In the genomic region with DNA sequence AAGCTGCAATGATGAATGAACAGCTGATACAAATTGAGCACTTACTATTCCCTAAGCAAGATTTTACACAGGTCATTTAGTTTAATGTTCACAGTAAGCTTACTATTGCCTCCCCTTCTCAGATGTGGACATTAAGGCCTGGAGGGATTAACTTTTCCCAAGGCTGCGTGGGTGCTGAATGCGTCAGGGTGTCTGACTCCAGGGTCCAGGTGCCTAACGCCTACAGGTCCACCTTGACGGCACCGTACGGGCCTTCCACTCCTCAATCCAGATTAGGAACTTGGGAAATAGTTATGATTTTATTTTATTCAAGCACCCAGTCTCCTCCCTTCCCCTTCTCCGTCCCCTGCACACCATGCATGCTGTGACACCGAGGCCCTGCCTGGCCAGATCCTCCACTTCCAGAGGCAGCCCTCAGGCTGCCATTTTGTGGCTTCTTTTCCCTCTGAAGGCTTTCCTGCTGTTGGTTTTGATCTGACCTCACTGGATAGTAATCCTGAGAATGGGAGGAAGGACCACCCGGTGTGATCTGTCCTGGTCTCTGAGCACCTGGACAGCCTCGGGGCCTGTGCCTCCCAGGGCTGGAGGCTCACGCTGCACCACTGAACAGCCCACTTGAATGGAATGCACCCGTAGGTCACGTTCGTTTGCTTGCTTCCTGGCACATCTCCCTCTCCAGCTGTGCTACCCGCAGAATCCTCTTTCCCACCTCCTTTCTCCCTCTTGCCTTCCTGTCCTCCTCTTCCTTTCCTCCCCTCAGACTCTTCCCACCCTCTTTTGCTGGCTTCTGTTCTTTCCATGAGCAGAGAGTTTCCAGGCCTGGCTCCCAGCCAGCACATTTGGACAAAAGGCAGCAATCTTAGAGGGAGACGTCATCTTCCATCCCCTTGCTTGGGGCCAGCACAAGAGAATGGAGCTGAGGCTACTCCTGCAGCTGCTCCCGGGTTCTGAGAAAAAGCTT, we compare ENCODE assay signal across 8 cellular contexts. TPM values are rescaled to one million over a fixed set of nuclear protein-coding genes. Genes with fewer than 3 reads are reported as not detected.
DNase-seq lines count a peak whose midpoint lies in the region; ATAC-seq, FAIRE-seq and TF ChIP-seq lines count a peak whose summit lies in the region.

No MANE protein-coding gene starts in this region.

- H2BK15ac ChIP-seq in H1 (ENCODE audit: low read length), result peak overlapping the region; percentile 65; the same call in 1 of the 2 replicates

- H3K27me3 ChIP-seq in BJ (ENCODE audit: control insufficient read depth, insufficient read depth, low read length) (no peaks in the 10 kb centered on the region), H1 (replicated peaks in 1 of 4; ENCODE audit: control insufficient read depth in 3 of 4, extremely low read depth in 1 of 4, insufficient read depth in 3 of 4, low read length in 3 of 4) (no peaks in the 10 kb centered on the region), vagina (no peaks in the 10 kb centered on the region), small intestine (ENCODE audit: control insufficient read depth in 2 of 2, insufficient read depth in 2 of 2, low read length in 2 of 2) (no peaks in the 10 kb centered on the region)

- no peaks in the 10 kb centered on the region for H3K79me1 ChIP-seq in H1 (ENCODE audit: low read depth, low read length)

- no peak overlapping the region for H2BK20ac ChIP-seq in H1 (ENCODE audit: low read length)

- CTCF ChIA-PET in BJ (lab: Yijun Ruan, JAX), result interaction anchor here (1.1 to 1.3 kb wide), 3 partner anchors 21 to 108 kb away, joined by 3 to 6 read pairs (median 4); no protein-coding TSS in a partner anchor
- CTCF ChIA-PET in H1 (lab: Charles Lee; ENCODE audit: partially characterized antibody), result interaction anchor here (1.0 to 2.5 kb wide), 8 partner anchors 9 to 113 kb away, joined by 3 to 8 read pairs (median 4); no protein-coding TSS in a partner anchor

- H4K5ac ChIP-seq in H1 (ENCODE audit: insufficient read length, low read depth, low read length), result no peak overlapping the region

- H3K23ac ChIP-seq in H1 (ENCODE audit: insufficient read length), result no peak overlapping the region

- TF ChIP-seq CTCF in BJ (IDR thresholded peaks at IDR 0.05; ENCODE audit: insufficient read depth, low read depth, low read length) (no peak), H1 (IDR thresholded peaks at IDR 0.05; ENCODE audit: control extremely low read depth in 1 of 3, insufficient read depth in 1 of 3, low read depth in 1 of 3, low read length in 3 of 3) (no peak), vagina (IDR thresholded peaks at IDR 0.05) (no peak)

- WGBS in H1 (ENCODE audit: extremely low coverage in 1 of 2, insufficient coverage in 1 of 2, insufficient read length in 1 of 2, insufficient replicate concordance in 2 of 2, low coverage in 1 of 2, low lambda C conversion rate in 2 of 2, missing lambda C conversion rate in 1 of 2), 2 experiments, result 82% methylated on average over 16 of the region's 17 CpGs; no CpG with 5 or more reads in 1 of the 2 experiments
- WGBS in small intestine, 3 donors, result 67 to 78% (median 75%) methylated on average over 17 of the region's 17 CpGs

- H3K27ac ChIP-seq in H1 (ENCODE audit: low read depth, low read length), result peak overlapping the region; percentile 21; the same call in 1 of the 2 replicates
- peak overlapping the region; percentile 80 for H3K27ac ChIP-seq in vagina
- H3K27ac ChIP-seq in small intestine (ENCODE audit: low read depth in 1 of 2, low read length in 1 of 2), result peak overlapping the region in 1 of 2 donors; percentile 78

- H2BK120ac ChIP-seq in H1 (replicated peaks; ENCODE audit: low read depth, low read length), result no peak overlapping the region

- peak overlapping the region; percentile 86 for H2BK12ac ChIP-seq in H1 (ENCODE audit: low read depth, low read length)

- no peak overlapping the region for H3K14ac ChIP-seq in H1 (ENCODE audit: insufficient read length)

- no peak overlapping the region; the same call in 1 of the 2 replicates for H4K8ac ChIP-seq in H1 (ENCODE audit: extremely low read depth, insufficient read depth, low read length)

- no peak for ATAC-seq in HG02623 (IDR thresholded peaks at IDR 0.05; ENCODE audit: unreplicated experiment)
- no peak for ATAC-seq in GM19351 (IDR thresholded peaks at IDR 0.05; ENCODE audit: unreplicated experiment)

- 0 out of 7 replicates have a peak overlapping the region, but pooled peaks of 1 of the 4 experiments have one; percentile 33 for H3K9ac ChIP-seq in H1 (replicated peaks in 1 of 4; ENCODE audit: extremely low read depth in 1 of 4, low read depth in 3 of 4, low read length in 3 of 4)

- H4K20me1 ChIP-seq in H1 (replicated peaks in 1 of 2; ENCODE audit: control insufficient read depth in 1 of 2, insufficient read depth in 2 of 2, low read length in 2 of 2), result peaks cover 0 to 6% of the 10 kb centered on the region in 2 experiments

- peak overlapping the region; percentile 16; the same call in 1 of the 2 replicates for H2AK5ac ChIP-seq in H1 (ENCODE audit: low read depth, low read length)

- intact Hi-C loops in vagina (cut with DNase I), result no loop called here

- H3K4me3 ChIP-seq in BJ (ENCODE audit: low read depth, low read length) (no peak overlapping the region), H1 (ENCODE audit: extremely low read depth in 1 of 4, insufficient read depth in 2 of 4, low read depth in 3 of 4, low read length in 4 of 4) (no peak overlapping the region), vagina (no peak overlapping the region), small intestine (ENCODE audit: low read depth in 1 of 2, low read length in 2 of 2) (no peak overlapping the region)

- H4K91ac ChIP-seq in H1 (replicated peaks; ENCODE audit: insufficient read length, low read length), result peak overlapping the region; percentile 13

- H3K18ac ChIP-seq in H1 (ENCODE audit: extremely low read depth, low read length), result peak overlapping the region; percentile 44

- FAIRE-seq in H1 (lab: Jason Lieb, UNC), result no peak
- FAIRE-seq in small intestine (lab: Jason Lieb, UNC), result no peak

- POLR2A ChIA-PET in BJ (lab: Charles Lee) (interaction anchor here (0.6 kb wide), 1 partner anchor 50 kb away, joined by 8 read pairs; no protein-coding TSS in a partner anchor), H1 (lab: Charles Lee; ENCODE audit: partially characterized antibody) (interaction anchor here (1.1 to 2.4 kb wide), 3 partner anchors 9 to 19 kb away, joined by 3 to 8 read pairs (median 5); no protein-coding TSS in a partner anchor)

- no peaks in the 10 kb centered on the region for H3K36me3 ChIP-seq in BJ (ENCODE audit: control insufficient read depth, insufficient read depth, low read length)
- no peaks in the 10 kb centered on the region for H3K36me3 ChIP-seq in H1 (ENCODE audit: control insufficient read depth in 2 of 4, insufficient read depth in 4 of 4, low read length in 3 of 4)
- no peaks in the 10 kb centered on the region for H3K36me3 ChIP-seq in vagina
- H3K36me3 ChIP-seq in small intestine (ENCODE audit: control insufficient read depth in 2 of 2, insufficient read depth in 2 of 2, low read length in 2 of 2), result no peaks in the 10 kb centered on the region

- H3K9me3 ChIP-seq in H1 (ENCODE audit: insufficient read depth in 2 of 2, low read depth in 1 of 2, low read length in 1 of 2) (no peaks in the 10 kb centered on the region), vagina (no peaks in the 10 kb centered on the region), small intestine (ENCODE audit: control insufficient read depth, low read depth) (no peaks in the 10 kb centered on the region)

- no peak for TF ChIP-seq RAD21 in H1 (IDR thresholded peaks at IDR 0.05 in 1 of 2, conservative IDR thresholded peaks at IDR 0.05 in 1 of 2; ENCODE audit: low read depth in 2 of 2, low read length in 2 of 2)

- H3K4me2 ChIP-seq in H1 (ENCODE audit: insufficient read depth in 1 of 2, low read depth in 2 of 2, low read length in 2 of 2), result no peak overlapping the region; a peak in 1 of 4 replicates

- peaks cover 4% of the 10 kb centered on the region; the same call in 1 of the 2 replicates for H3K23me2 ChIP-seq in H1 (ENCODE audit: low read depth, low read length)

- no peak overlapping the region for H3K56ac ChIP-seq in H1 (replicated peaks; ENCODE audit: insufficient read length, low read depth, low read length)

- peak overlapping the region; percentile 80 for H2BK5ac ChIP-seq in H1 (ENCODE audit: low read depth, low read length)

- no peaks in the 10 kb centered on the region; a peak in 1 of 4 replicates for H3K79me2 ChIP-seq in H1 (ENCODE audit: control insufficient read depth in 1 of 2, insufficient read depth in 2 of 2, low read length in 2 of 2)

- DNase-seq in BJ (ENCODE audit: low read depth) (peak; percentile 97), NCI-H2227 (lab: John Stamatoyannopoulos, UW; ENCODE audit: unreplicated experiment) (peak; percentile 92), H1 (ENCODE audit: low read depth in 1 of 2, low spot score in 2 of 2) (peak; percentile 69 to 85), medulla oblongata (ENCODE audit: extremely low spot score) (peak; percentile 91), vagina (ENCODE audit: extremely low spot score in 2 of 2) (peak in 1 of 2 donors; percentile 97), small intestine (no peak)

- H3K4ac ChIP-seq in H1 (replicated peaks; ENCODE audit: insufficient read length, low read depth, low read length), result no peak overlapping the region

- H3K4me1 ChIP-seq in H1 (replicated peaks in 1 of 4; ENCODE audit: control insufficient read depth in 3 of 4, insufficient read depth in 4 of 4, low read length in 3 of 4) (peaks cover 5 to 14% (median 8%) of the 10 kb centered on the region in 4 experiments), vagina (peaks cover 27% of the 10 kb centered on the region), small intestine (ENCODE audit: control insufficient read depth in 2 of 2, insufficient read depth in 1 of 2, low read depth in 1 of 2, low read length in 1 of 2) (no peaks in the 10 kb centered on the region)

- no peak for TF ChIP-seq EP300 in H1 (IDR thresholded peaks at IDR 0.05; ENCODE audit: borderline replicate concordance in 1 of 2, low read depth in 2 of 2, low read length in 2 of 2)

- TF ChIP-seq POLR2A in H1 (IDR thresholded peaks at IDR 0.05; ENCODE audit: control extremely low read depth in 1 of 2, low read depth in 2 of 2, low read length in 2 of 2) (no peak), vagina (IDR thresholded peaks at IDR 0.05) (no peak)

- no peak overlapping the region for H2AFZ ChIP-seq in H1 (ENCODE audit: low read length)

RNA-seq across cellular contexts. Expression of gene DENND2A, which starts 14.4 kb away (rescaled TPM):
- polyA plus RNA-seq in BJ (2011; rRNA removed) (2.9 and 3.3 TPM in 2 replicates), H1 (2011; rRNA removed) (5.0 and 6.0 TPM in 2 replicates), small intestine (1 to 10 TPM in 2 of 3 donors, not detected in 1; 3.0 to 5.7 TPM)
- polyA minus RNA-seq in BJ (2011; rRNA and poly(A)+ RNA removed), result 3.8 and 4.9 TPM in 2 replicates
- total RNA-seq in H1 (2021; fragmentation: NEBNext Ultra II Directional; extraction: Animal tissue kit (Norgen Biotek cat#: 25700)), result 11.4 and 13.0 TPM in 2 replicates
- polyA plus RNA-seq in H1 (2011; cell fraction: cytosol; rRNA removed), result 5.6 TPM
- polyA plus RNA-seq in H1 (2011; cell fraction: nucleus; rRNA removed), result 8.0 TPM
- 7.1 to 8.8 TPM (median 8.0 TPM) in 4 replicates for polyA plus RNA-seq in H1 (2012, experiment 1 of 2)
- polyA plus RNA-seq in H1 (2012, experiment 2 of 2), result 5.8 TPM
- polyA plus RNA-seq in H1 (2013, experiment 1 of 2), result 6.1 TPM
- 6.6 TPM for polyA plus RNA-seq in H1 (2013, experiment 2 of 2)
- 8.0 and 12.4 TPM in 2 replicates for polyA minus RNA-seq in H1 (2011; rRNA and poly(A)+ RNA removed)
- 4.6 TPM for polyA minus RNA-seq in H1 (2011; cell fraction: cytosol; rRNA and poly(A)+ RNA removed)
- 6.4 TPM for polyA minus RNA-seq in H1 (2011; cell fraction: nucleus; rRNA and poly(A)+ RNA removed)
- 17.4 TPM for total RNA-seq in vagina

RNA-seq across cellular contexts. Expression of gene ADCK2, which starts 46.6 kb away (rescaled TPM):
- polyA plus RNA-seq in BJ (2011; rRNA removed) (13.7 and 15.4 TPM in 2 replicates), H1 (2011; rRNA removed) (6.9 and 9.8 TPM in 2 replicates), small intestine (10 to 100 TPM in 1 of 3 donors, 1 to 10 TPM in 2; 7.6 to 20.1 (median 8.7) TPM)
- polyA minus RNA-seq in BJ (2011; rRNA and poly(A)+ RNA removed), result 7.6 and 11.3 TPM in 2 replicates
- 10.3 and 11.7 TPM in 2 replicates for total RNA-seq in H1 (2021; fragmentation: NEBNext Ultra II Directional; extraction: Animal tissue kit (Norgen Biotek cat#: 25700))
- 8.6 TPM for polyA plus RNA-seq in H1 (2011; cell fraction: cytosol; rRNA removed)
- polyA plus RNA-seq in H1 (2011; cell fraction: nucleus; rRNA removed), result 9.1 TPM
- 7.5 to 12.1 TPM (median 10.2 TPM) in 4 replicates for polyA plus RNA-seq in H1 (2012, experiment 1 of 2)
- polyA plus RNA-seq in H1 (2012, experiment 2 of 2), result 14.6 TPM
- 6.7 TPM for polyA plus RNA-seq in H1 (2013, experiment 1 of 2)
- polyA plus RNA-seq in H1 (2013, experiment 2 of 2), result 6.8 TPM
- polyA minus RNA-seq in H1 (2011; rRNA and poly(A)+ RNA removed), result 8.7 and 8.9 TPM in 2 replicates
- polyA minus RNA-seq in H1 (2011; cell fraction: cytosol; rRNA and poly(A)+ RNA removed), result 4.6 TPM
- 4.7 TPM for polyA minus RNA-seq in H1 (2011; cell fraction: nucleus; rRNA and poly(A)+ RNA removed)
- total RNA-seq in vagina, result 21.1 TPM
